ENCODE assay signal across 8 cellular contexts in the genomic region with DNA sequence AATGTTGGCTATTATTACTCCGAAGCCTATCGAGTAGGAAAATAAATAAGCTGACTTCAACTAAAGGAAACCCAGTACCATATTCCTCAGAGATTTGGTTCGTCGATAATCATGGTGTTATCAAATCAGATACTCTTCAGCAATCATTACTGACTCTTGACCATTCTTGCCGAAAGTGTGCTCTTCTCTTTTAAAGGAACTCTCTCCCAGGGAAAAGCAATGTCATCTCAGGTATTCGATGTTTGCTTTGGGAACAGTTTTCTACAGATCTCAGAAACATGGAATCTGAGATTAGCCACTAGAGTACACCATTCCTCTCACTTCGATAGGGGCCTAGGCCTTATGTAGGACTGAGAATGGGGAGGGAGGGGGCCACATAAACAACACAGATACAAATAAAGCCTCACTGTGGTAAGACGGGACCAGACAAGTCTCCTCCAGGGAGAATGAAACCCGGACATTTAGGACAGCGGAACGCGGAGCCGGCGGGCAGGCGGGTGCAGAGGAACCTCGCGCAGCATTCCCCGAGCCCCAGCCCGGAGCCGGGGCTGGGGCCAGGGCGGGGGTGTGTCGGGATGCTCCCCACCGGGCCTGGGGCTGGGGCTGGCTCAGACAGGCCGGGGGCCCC. TPM values are rescaled to one million over a fixed set of nuclear protein-coding genes. Genes with fewer than 3 reads are reported as not detected.
DNase-seq lines count a peak whose midpoint lies in the region; ATAC-seq and TF ChIP-seq lines count a peak whose summit lies in the region.

No MANE protein-coding gene starts in this region.

- H3K79me2 ChIP-seq in Karpas-422 (ENCODE audit: low read length) = peaks cover 79% of the 10 kb centered on the region

- H3K4me3 ChIP-seq in Karpas-422 (ENCODE audit: low read length) (peak overlapping the region; percentile 98), right cardiac atrium (ENCODE audit: low read length) (peak overlapping the region; percentile 93), psoas muscle (peak overlapping the region; percentile 77)

- POLR2A ChIA-PET in activated naive CD8-positive, alpha-beta T cell treated with anti-CD3 and anti-CD28 coated beads, Interleukin-2, amount 10 ng/mL, durations not matched to agents 7 days and 5 days (lab: Charles Lee) = interaction anchor here (0.8 to 2.4 kb wide), 16 partner anchors 10 to 858 kb away, joined by 3 to 31 read pairs (median 4); partner anchors contain the start of genes DAPP1 and LAMTOR3

- no peaks in the 10 kb centered on the region for H3K9me2 ChIP-seq in Karpas-422 (replicated peaks; ENCODE audit: insufficient read depth, low read length)

- H3K27me3 ChIP-seq in Karpas-422 (ENCODE audit: low read length) (no peaks in the 10 kb centered on the region), right cardiac atrium (ENCODE audit: control insufficient read depth, insufficient read depth) (no peaks in the 10 kb centered on the region), psoas muscle (ENCODE audit: insufficient read depth in 3 of 3, low read length in 2 of 3) (no peaks in the 10 kb centered on the region)

- H3K4me1 ChIP-seq in Karpas-422 (ENCODE audit: low read length) = peaks cover 52% of the 10 kb centered on the region
- no peaks in the 10 kb centered on the region for H3K4me1 ChIP-seq in right cardiac atrium (ENCODE audit: control insufficient read depth, insufficient read depth, low read length)
- H3K4me1 ChIP-seq in psoas muscle = peaks cover 27% of the 10 kb centered on the region

- H3K4me3 Mint-ChIP-seq in activated naive CD8-positive, alpha-beta T cell treated with anti-CD3 and anti-CD28 coated beads, Interleukin-2, amount 10 ng/mL, durations not matched to agents 7 days and 5 days = peak overlapping the region; percentile 98

- TF ChIP-seq CTCF in psoas muscle (IDR thresholded peaks at IDR 0.05) = no peak

- peak; percentile 62 for DNase-seq in DMS 273 (lab: John Stamatoyannopoulos, UW; ENCODE audit: unreplicated experiment)
- no peak for DNase-seq in DMS 273 treated with DMSO at 0.1 percent for 48 hours (lab: John Stamatoyannopoulos, UW)
- peak; percentile 75 for DNase-seq in Karpas-422
- DNase-seq in activated naive CD8-positive, alpha-beta T cell treated with anti-CD3 and anti-CD28 coated beads, Interleukin-2, amount 10 ng/mL, durations not matched to agents 7 days and 5 days = no peak
- DNase-seq in right cardiac atrium = no peak
- no peak for DNase-seq in psoas muscle
- DNase-seq in activated effector memory CD4-positive, alpha-beta T cell treated with Interleukin-2 at 50 U/mL for 16 hours = no peak

- peak overlapping the region; percentile 78 for H3K4me2 ChIP-seq in Karpas-422 (ENCODE audit: low read depth, low read length, poor library complexity, severe bottlenecking)

- H3K9me3 ChIP-seq in Karpas-422 (ENCODE audit: low read length) (no peaks in the 10 kb centered on the region), right cardiac atrium (ENCODE audit: control insufficient read depth, low read length) (no peaks in the 10 kb centered on the region), psoas muscle (no peaks in the 10 kb centered on the region)

- no peaks in the 10 kb centered on the region for H3K9me3 Mint-ChIP-seq in activated naive CD8-positive, alpha-beta T cell treated with anti-CD3 and anti-CD28 coated beads, Interleukin-2, amount 10 ng/mL, durations not matched to agents 7 days and 5 days

- intact Hi-C loops in right cardiac atrium (cut with DNase I) (loop anchor here (5.0 to 10.0 kb wide), 5 partner anchors 51 to 384 kb away; partner anchors contain the start of genes LAMTOR3 (in 4 of the 4) and TRMT10A (in 3 of the 4)), psoas muscle (cut with DNase I) (loop anchor here (2.0 to 10.0 kb wide), 4 partner anchors 51 to 384 kb away; partner anchors contain the start of genes DAPP1 (in 1 of the 2), LAMTOR3 (in 1 of the 2) and TRMT10A (in 1 of the 2))

- WGBS in right cardiac atrium = 2% methylated on average over 24 of the region's 24 CpGs
- WGBS in psoas muscle, 3 donors = 1 to 3% (median 2%) methylated on average over 20 to 24 of the region's 24 CpGs

- H3K27ac ChIP-seq in Karpas-422 (ENCODE audit: low read length) = peak overlapping the region; percentile 88
- H3K27ac ChIP-seq in right cardiac atrium (ENCODE audit: low read length) = peak overlapping the region; percentile 95
- H3K27ac ChIP-seq in psoas muscle = peak overlapping the region; percentile 83

- H4K20me1 ChIP-seq in Karpas-422 (ENCODE audit: insufficient read depth, low read depth, low read length) = peaks cover 11% of the 10 kb centered on the region

- peak; percentile 1 for ATAC-seq in GM21529 (IDR thresholded peaks at IDR 0.05; ENCODE audit: unreplicated experiment)
- peak; percentile 1 for ATAC-seq in activated naive CD8-positive, alpha-beta T cell treated with anti-CD3 and anti-CD28 coated beads, Interleukin-2, amount 10 ng/mL, durations not matched to agents 7 days and 5 days (ENCODE audit: low read depth)
- ATAC-seq in right cardiac atrium = peak; percentile 8 to 17
- ATAC-seq in psoas muscle = peak in 1 of 4 donors; percentile 9

- peak overlapping the region; percentile 98 for H3K27ac Mint-ChIP-seq in activated naive CD8-positive, alpha-beta T cell treated with anti-CD3 and anti-CD28 coated beads, Interleukin-2, amount 10 ng/mL, durations not matched to agents 7 days and 5 days

- no peaks in the 10 kb centered on the region for H3K27me3 Mint-ChIP-seq in activated naive CD8-positive, alpha-beta T cell treated with anti-CD3 and anti-CD28 coated beads, Interleukin-2, amount 10 ng/mL, durations not matched to agents 7 days and 5 days

- peaks cover 52% of the 10 kb centered on the region for H3K36me3 ChIP-seq in Karpas-422 (ENCODE audit: insufficient read depth, low read length)
- peaks cover 2 to 5% of the 10 kb centered on the region in 2 donors for H3K36me3 ChIP-seq in psoas muscle (ENCODE audit: insufficient read depth in 1 of 2, low read depth in 1 of 2)

- peaks cover 43% of the 10 kb centered on the region for H3K4me1 Mint-ChIP-seq in activated naive CD8-positive, alpha-beta T cell treated with anti-CD3 and anti-CD28 coated beads, Interleukin-2, amount 10 ng/mL, durations not matched to agents 7 days and 5 days

- peaks cover 47% of the 10 kb centered on the region for H3K36me3 Mint-ChIP-seq in activated naive CD8-positive, alpha-beta T cell treated with anti-CD3 and anti-CD28 coated beads, Interleukin-2, amount 10 ng/mL, durations not matched to agents 7 days and 5 days

- H3K9ac ChIP-seq in Karpas-422 (ENCODE audit: low read length) = peak overlapping the region; percentile 98

- H2AFZ ChIP-seq in Karpas-422 (ENCODE audit: low read length) = no peak overlapping the region

RNA-seq across cellular contexts. Expression of gene DNAJB14, which starts 0.6 kb away (rescaled TPM):
- 28.9 and 65.8 TPM in 2 replicates for total RNA-seq in Karpas-422 (2014; rRNA removed; shearing (Covaris generic); ENCODE audit: low replicate concordance)
- total RNA-seq in activated naive CD8-positive, alpha-beta T cell treated with anti-CD3 and anti-CD28 coated beads, Interleukin-2, amount 10 ng/mL, durations not matched to agents 7 days and 5 days = 10 to 100 TPM; 61.6 to 76.0 TPM
- total RNA-seq in right cardiac atrium (10 to 100 TPM; 25.3 to 29.0 (median 27.4) TPM), psoas muscle (10 to 100 TPM; 10.1 to 15.1 (median 13.1) TPM)
- polyA plus RNA-seq in right cardiac atrium (6.5 TPM), psoas muscle (10 to 100 TPM in 1 of 3 donors, 1 to 10 TPM in 2; 3.3 to 16.7 (median 3.4) TPM)

RNA-seq across cellular contexts. Expression of gene H2AZ1, which starts 4.2 kb away (rescaled TPM):
- 544 and 874 TPM in 2 replicates for total RNA-seq in Karpas-422 (2014; rRNA removed; shearing (Covaris generic); ENCODE audit: low replicate concordance)
- 100 to 1,000 TPM; 399 to 400 TPM for total RNA-seq in activated naive CD8-positive, alpha-beta T cell treated with anti-CD3 and anti-CD28 coated beads, Interleukin-2, amount 10 ng/mL, durations not matched to agents 7 days and 5 days
- total RNA-seq in right cardiac atrium = 10 to 100 TPM; 76.0 to 96.2 (median 84.9) TPM
- 134 TPM for polyA plus RNA-seq in right cardiac atrium
- total RNA-seq in psoas muscle = 100 to 1,000 TPM in 1 of 4 donors, 10 to 100 TPM in 3; 57.9 to 101 (median 65.8) TPM
- 100 to 1,000 TPM; 143 to 256 (median 247) TPM for polyA plus RNA-seq in psoas muscle

RNA-seq across cellular contexts. Expression of gene LAMTOR3, which starts 51.6 kb away (rescaled TPM):
- 18.9 and 59.9 TPM in 2 replicates for total RNA-seq in Karpas-422 (2014; rRNA removed; shearing (Covaris generic); ENCODE audit: low replicate concordance)
- total RNA-seq in activated naive CD8-positive, alpha-beta T cell treated with anti-CD3 and anti-CD28 coated beads, Interleukin-2, amount 10 ng/mL, durations not matched to agents 7 days and 5 days = 10 to 100 TPM; 27.4 to 28.3 TPM
- total RNA-seq in right cardiac atrium (10 to 100 TPM; 24.9 to 38.3 (median 32.4) TPM), psoas muscle (10 to 100 TPM; 21.6 to 25.8 (median 23.2) TPM)
- polyA plus RNA-seq in right cardiac atrium (46.7 TPM), psoas muscle (10 to 100 TPM; 22.4 to 43.6 (median 34.5) TPM)

Comparison
In these comparisons a context has a peak if more than half of its experiments do, and no peak if none do; other contexts are left out.
1. DNase-seq: peak in DMS 273 (single experiment) and Karpas-422 (single experiment); none in DMS 273 treated with DMSO at 0.1 percent for 48 hours (single experiment), activated naive CD8-positive, alpha-beta T cell treated with anti-CD3 and anti-CD28 coated beads, Interleukin-2, amount 10 ng/mL, durations not matched to agents 7 days and 5 days (single experiment), right cardiac atrium (0 of 3), psoas muscle (0 of 2) and activated effector memory CD4-positive, alpha-beta T cell treated with Interleukin-2 at 50 U/mL for 16 hours (single experiment).
2. Peak in every context shown above with its lines, with median percentiles within 50 percentile points of each other: H3K27ac ChIP-seq and H3K4me3 ChIP-seq.